In genomic region chr15:91135201-91136130, GRCh38 we compare ENCODE assay signal across 14 cellular contexts. TPM values are rescaled to one million over a fixed set of nuclear protein-coding genes. Genes with fewer than 3 reads are reported as not detected.
DNase-seq lines count a peak whose midpoint lies in the region; ATAC-seq and TF ChIP-seq lines count a peak whose summit lies in the region.
"Had no signal": no experiment of that assay in that cellular context is flagged by ENCODE, and none has a peak within 500 bp of the region (broad histone marks: within the 10 kb centered on the region; RNA-seq: fewer than 3 reads in every experiment).

No MANE protein-coding gene starts in this region.

- no peak overlapping the region for H3K4ac ChIP-seq in H9 (ENCODE audit: low read depth, low read length)

- H2BK120ac ChIP-seq in H9 (ENCODE audit: low read depth, low read length, poor library complexity, severe bottlenecking): no peak overlapping the region

- peak overlapping the region; percentile 60 for H3K27ac Mint-ChIP-seq in neural progenitor cell
- no peak overlapping the region for H3K27ac Mint-ChIP-seq in H9
- H3K27ac Mint-ChIP-seq in stimulated activated effector memory CD8-positive, alpha-beta T cell treated with anti-CD3 and anti-CD28 coated beads, Interleukin-12 subunit alpha, Interleukin-12 subunit beta, amount 100 ng/mL, for 72 hours: no peak overlapping the region

- TF ChIP-seq CTCF in neural progenitor cell (IDR thresholded peaks at IDR 0.05) (no peak), H9 (conservative IDR thresholded peaks at IDR 0.05) (no peak)

- H4K20me1 ChIP-seq in neural progenitor cell (ENCODE audit: low read depth): no peaks in the 10 kb centered on the region
- no peaks in the 10 kb centered on the region for H4K20me1 ChIP-seq in H9 (ENCODE audit: control insufficient read depth, insufficient read depth, insufficient read length)

- no peak overlapping the region for H2AK5ac ChIP-seq in H9 (ENCODE audit: insufficient read length, low read length)

- no peak overlapping the region for H3K9ac ChIP-seq in neural progenitor cell
- H3K9ac ChIP-seq in H9 (ENCODE audit: extremely low read depth, insufficient read length, low read length): no peak overlapping the region

- H3T11ph ChIP-seq in H9 (ENCODE audit: low read length): no peak overlapping the region

- no CpG with 5 or more reads among the region's 10 CpGs for WGBS in H9 (ENCODE audit: extremely low coverage, insufficient read length, low lambda C conversion rate)

- in situ Hi-C loops in G401 (cut with HindIII; ENCODE audit: low sequenced_read_pairs): no loop called here

- H2BK5ac ChIP-seq in H9 (ENCODE audit: insufficient read length, low read length): no peak overlapping the region

- no peaks in the 10 kb centered on the region for H3K23me2 ChIP-seq in H9 (ENCODE audit: insufficient read length, low read depth, low read length, poor library complexity, severe bottlenecking)

- H3K4me3 ChIP-seq in neural progenitor cell: no peak overlapping the region
- H3K4me3 ChIP-seq: cardiac muscle cell, pancreas, thoracic aorta had no signal

- H4K91ac ChIP-seq in H9 (ENCODE audit: insufficient read length, low read depth, low read length): no peak overlapping the region

- no peak overlapping the region for H3K18ac ChIP-seq in H9 (ENCODE audit: insufficient read length, low read depth, low read length)

- H3K27me3 Mint-ChIP-seq in neural progenitor cell (ENCODE audit: insufficient read depth, low read depth) (peaks cover 7% of the 10 kb centered on the region), H9 (ENCODE audit: low read depth) (no peaks in the 10 kb centered on the region)

- H3K9me3 ChIP-seq in neural progenitor cell (ENCODE audit: low read depth) (no peaks in the 10 kb centered on the region), H9 (ENCODE audit: control insufficient read depth, low read depth, low read length) (no peaks in the 10 kb centered on the region)
- H3K9me3 ChIP-seq: pancreas had no signal

- H3K36me3 ChIP-seq in neural progenitor cell: no peaks in the 10 kb centered on the region
- H3K36me3 ChIP-seq: cardiac muscle cell, pancreas, thoracic aorta had no signal

- ATAC-seq in GM19043 (IDR thresholded peaks at IDR 0.05; ENCODE audit: low read depth, unreplicated experiment) (peak; percentile 84), GM21825 (IDR thresholded peaks at IDR 0.05; ENCODE audit: unreplicated experiment) (peak; percentile 89), HG03439 (IDR thresholded peaks at IDR 0.05; ENCODE audit: unreplicated experiment) (peak; percentile 71)
- ATAC-seq in stimulated activated effector memory CD8-positive, alpha-beta T cell treated with anti-CD3 and anti-CD28 coated beads, Interleukin-12 subunit alpha, Interleukin-12 subunit beta, amount 100 ng/mL, for 72 hours: no peak
- ATAC-seq: activated T-cell treated with anti-CD3 and anti-CD28 coated beads, Interleukin-2, amount 50 U/mL, for 4 hours; pancreas had no signal

- H3K79me2 ChIP-seq in neural progenitor cell (ENCODE audit: low read depth) (no peaks in the 10 kb centered on the region), H9 (ENCODE audit: insufficient read depth, low read length) (no peaks in the 10 kb centered on the region)

- no peak overlapping the region for H2BK20ac ChIP-seq in H9 (ENCODE audit: low read depth, low read length, poor library complexity, severe bottlenecking)

- no peak overlapping the region for H3K23ac ChIP-seq in H9 (ENCODE audit: insufficient read length, low read depth, low read length)

- no peaks in the 10 kb centered on the region for H3K79me1 ChIP-seq in H9 (ENCODE audit: insufficient read depth, low read depth, low read length, poor library complexity, severe bottlenecking)

- DNase-seq in neural progenitor cell (ENCODE audit: low spot score) (no peak), G401 (ENCODE audit: low spot score) (no peak), H9 (no peak)
- no peak for DNase-seq in stimulated activated effector memory CD8-positive, alpha-beta T cell treated with anti-CD3 and anti-CD28 coated beads, Interleukin-12 subunit alpha, Interleukin-12 subunit beta, amount 100 ng/mL, for 72 hours (ENCODE audit: low spot score in 2 of 2)
- DNase-seq: activated T-cell treated with anti-CD3 and anti-CD28 coated beads, Interleukin-2, amount 50 U/mL, for 4 hours; DMS79; H7; pancreas; stimulated activated CD4-positive, alpha-beta T cell treated with anti-CD3 and anti-CD28 coated beads, Interleukin-4, amount 100 ng/mL, for 24 hours had no signal

- H3K9me3 Mint-ChIP-seq in neural progenitor cell (no peaks in the 10 kb centered on the region), H9 (no peaks in the 10 kb centered on the region; a peak in 1 of 5 replicates)
- H3K9me3 Mint-ChIP-seq in stimulated activated effector memory CD8-positive, alpha-beta T cell treated with anti-CD3 and anti-CD28 coated beads, Interleukin-12 subunit alpha, Interleukin-12 subunit beta, amount 100 ng/mL, for 72 hours: no peaks in the 10 kb centered on the region

- H2AFZ ChIP-seq in neural progenitor cell (replicated peaks) (no peak overlapping the region), H9 (ENCODE audit: low read length) (no peak overlapping the region)

- H3K4me3 Mint-ChIP-seq in neural progenitor cell (no peak overlapping the region), H9 (no peak overlapping the region)
- H3K4me3 Mint-ChIP-seq in stimulated activated effector memory CD8-positive, alpha-beta T cell treated with anti-CD3 and anti-CD28 coated beads, Interleukin-12 subunit alpha, Interleukin-12 subunit beta, amount 100 ng/mL, for 72 hours: no peak overlapping the region
- H3K4me3 Mint-ChIP-seq: activated T-cell treated with anti-CD3 and anti-CD28 coated beads, Interleukin-2, amount 50 U/mL, for 4 hours had no signal

- peaks cover 11% of the 10 kb centered on the region for H3K4me1 Mint-ChIP-seq in neural progenitor cell
- H3K4me1 Mint-ChIP-seq in H9: peaks cover 3 to 7% of the 10 kb centered on the region in 2 experiments; a peak in 2 of 4 replicates
- no peaks in the 10 kb centered on the region for H3K4me1 Mint-ChIP-seq in stimulated activated effector memory CD8-positive, alpha-beta T cell treated with anti-CD3 and anti-CD28 coated beads, Interleukin-12 subunit alpha, Interleukin-12 subunit beta, amount 100 ng/mL, for 72 hours

- no peak overlapping the region for H4K5ac ChIP-seq in H9 (ENCODE audit: insufficient read length, low read depth, low read length)

- H3K27ac ChIP-seq in neural progenitor cell: no peak overlapping the region
- H3K27ac ChIP-seq in H9 (ENCODE audit: insufficient read length, low read depth, low read length): no peak overlapping the region
- H3K27ac ChIP-seq: cardiac muscle cell, pancreas, thoracic aorta had no signal

- H3K4me2 ChIP-seq in neural progenitor cell (no peak overlapping the region), H9 (ENCODE audit: insufficient read depth, insufficient read length, low read length) (no peak overlapping the region)

- H3K4me1 ChIP-seq in neural progenitor cell: peaks cover 9% of the 10 kb centered on the region
- H3K4me1 ChIP-seq in H9 (ENCODE audit: insufficient read depth, low read length): no peaks in the 10 kb centered on the region; the same call in 1 of the 2 replicates
- H3K4me1 ChIP-seq: pancreas had no signal

- H4K8ac ChIP-seq in H9 (replicated peaks; ENCODE audit: insufficient read length, low read depth, low read length): no peak overlapping the region

- H2BK12ac ChIP-seq in H9 (ENCODE audit: insufficient read length, low read depth, low read length): no peak overlapping the region

- H3F3A ChIP-seq in neural progenitor cell (ENCODE audit: low read depth): no peaks in the 10 kb centered on the region

- H2BK15ac ChIP-seq in H9 (ENCODE audit: low read depth, low read length): no peak overlapping the region

- H3K56ac ChIP-seq in H9 (ENCODE audit: insufficient read length, low read depth, low read length): no peak overlapping the region

- H3K27me3 ChIP-seq in neural progenitor cell: no peaks in the 10 kb centered on the region
- no peaks in the 10 kb centered on the region for H3K27me3 ChIP-seq in H9 (ENCODE audit: insufficient read depth, low read length)
- H3K27me3 ChIP-seq: cardiac muscle cell, pancreas had no signal

- no peaks in the 10 kb centered on the region for H3K36me3 Mint-ChIP-seq in neural progenitor cell
- no peaks in the 10 kb centered on the region for H3K36me3 Mint-ChIP-seq in H9 (ENCODE audit: insufficient read depth in 1 of 3, low read depth in 3 of 3)
- no peaks in the 10 kb centered on the region for H3K36me3 Mint-ChIP-seq in stimulated activated effector memory CD8-positive, alpha-beta T cell treated with anti-CD3 and anti-CD28 coated beads, Interleukin-12 subunit alpha, Interleukin-12 subunit beta, amount 100 ng/mL, for 72 hours

- H3K14ac ChIP-seq in H9 (ENCODE audit: insufficient read depth, low read length): no peak overlapping the region

RNA-seq across cellular contexts. Expression of gene SV2B, which starts 35.4 kb away (rescaled TPM):
- total RNA-seq in neural progenitor cell (ENCODE audit: low replicate concordance): 0.02 and 0.19 TPM in 2 replicates
- not detected in 2 replicates for total RNA-seq in G401 (2014; rRNA removed; shearing (Covaris generic))
- total RNA-seq in H9 (2021): 0.07 TPM in 1 of 2 replicates, not detected in the other
